14 cellular contexts compared by ENCODE assay signal in the genomic region with DNA sequence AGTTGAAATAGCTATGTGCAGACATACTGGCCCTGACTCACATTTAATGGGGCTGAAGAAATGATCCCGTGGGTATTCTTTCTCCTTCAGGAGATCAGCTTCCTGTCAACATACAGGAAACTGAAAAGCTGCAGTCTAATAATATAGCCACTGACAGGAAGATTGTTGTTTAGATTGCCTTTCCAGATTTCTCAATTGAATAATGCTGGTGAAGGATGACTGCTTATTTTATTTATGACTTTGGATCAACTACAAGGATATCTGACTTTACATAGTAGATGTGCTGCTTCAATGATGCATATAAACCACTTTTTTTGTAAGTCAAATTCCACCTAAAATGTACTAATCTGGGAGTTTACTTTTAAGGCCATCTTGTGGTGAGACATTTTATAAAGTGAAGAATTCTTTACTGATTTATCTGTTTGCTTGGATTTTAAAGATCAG.
DNase-seq lines count a peak whose midpoint lies in the region; ATAC-seq, FAIRE-seq and TF ChIP-seq lines count a peak whose summit lies in the region.
"Had no signal": no experiment of that assay in that cellular context is flagged by ENCODE, and none has a peak within 500 bp of the region (broad histone marks: within the 10 kb centered on the region; RNA-seq: fewer than 3 reads in every experiment).

No MANE protein-coding gene starts in this region.

- no peaks in the 10 kb centered on the region for H3K79me2 ChIP-seq in neural cell (replicated peaks; ENCODE audit: insufficient read depth, low read length)

- peaks cover 29 to 61% (median 53%) of the 10 kb centered on the region in 10 experiments for H3K4me1 ChIP-seq in BLaER1 treated with 17β-estradiol and CSF1 and Interleukin-3, amounts not matched to agents 10 nM and 100 nM
- H3K4me1 ChIP-seq in pancreas = no peaks in the 10 kb centered on the region

- H3K9me2 ChIP-seq in neural cell (ENCODE audit: insufficient read depth, low read length) = no peaks in the 10 kb centered on the region

- H3K36me3 ChIP-seq in BLaER1 treated with 17β-estradiol and CSF1 and Interleukin-3, amounts not matched to agents 10 nM and 100 nM = no peaks in the 10 kb centered on the region
- no peaks in the 10 kb centered on the region for H3K36me3 ChIP-seq in neural cell (ENCODE audit: insufficient read depth, low read length)
- no peaks in the 10 kb centered on the region for H3K36me3 ChIP-seq in pancreas
- H3K36me3 ChIP-seq: SJCRH30 had no signal

- H3K9me3 ChIP-seq in BLaER1 treated with 17β-estradiol and CSF1 and Interleukin-3, amounts not matched to agents 10 nM and 100 nM (replicated peaks in 1 of 11) = peaks cover 0 to 6% (median 4%) of the 10 kb centered on the region in 11 experiments; a peak in 5 of 22 replicates
- H3K9me3 ChIP-seq in neural cell (ENCODE audit: low read length) = no peaks in the 10 kb centered on the region
- H3K9me3 ChIP-seq in pancreas = no peaks in the 10 kb centered on the region
- H3K9me3 ChIP-seq: SJCRH30 had no signal

- H3K27ac ChIP-seq in BLaER1 treated with 17β-estradiol and CSF1 and Interleukin-3, amounts not matched to agents 10 nM and 100 nM = peak overlapping the region in 9 of 11 experiments; percentile 21 to 63 (median 52); a peak in 15 of 22 replicates
- H3K27ac ChIP-seq in neural cell (ENCODE audit: low read length) (no peak overlapping the region), pancreas (no peak overlapping the region)
- H3K27ac ChIP-seq: SJCRH30 had no signal

- intact Hi-C loops in pancreas (cut with DNase I) = no loop called here

- H3K27me3 ChIP-seq in BLaER1 treated with 17β-estradiol and CSF1 and Interleukin-3, amounts not matched to agents 10 nM and 100 nM = no peaks in the 10 kb centered on the region
- H3K27me3 ChIP-seq in neural cell (ENCODE audit: insufficient read depth, low read depth, low read length) = no peaks in the 10 kb centered on the region
- H3K27me3 ChIP-seq in pancreas = no peaks in the 10 kb centered on the region
- H3K27me3 ChIP-seq: SJCRH30 had no signal

- ATAC-seq in pancreas = no peak
- ATAC-seq: natural killer cell treated with Interleukin-12 subunit alpha and Interleukin-12 subunit beta and Interleukin-15 and Interleukin-18, amount 100 ng/mL, for 72 hours; stimulated activated naive CD8-positive, alpha-beta T cell treated with anti-CD3 and anti-CD28 coated beads, Interleukin-15, Interleukin-2, amounts not matched to agents 100 U/mL and 50 U/mL, for 24 hours had no signal

- no peak overlapping the region for H3K4me3 ChIP-seq in BLaER1 treated with 17β-estradiol and CSF1 and Interleukin-3, amounts not matched to agents 10 nM and 100 nM
- no peak overlapping the region for H3K4me3 ChIP-seq in NB4 (ENCODE audit: low read depth, low read length)
- no peak overlapping the region for H3K4me3 ChIP-seq in choroid plexus epithelial cell (ENCODE audit: low read depth, low read length)
- H3K4me3 ChIP-seq in neural cell (ENCODE audit: low read length) = no peak overlapping the region
- H3K4me3 ChIP-seq in pancreas = no peak overlapping the region
- H3K4me3 ChIP-seq: SJCRH30 had no signal

- H2AFZ ChIP-seq in neural cell (ENCODE audit: low read depth, low read length) = no peak overlapping the region

- no peak for TF ChIP-seq CTCF in NB4 (IDR thresholded peaks at IDR 0.05; ENCODE audit: low read depth, low read length)
- peak; percentile 27 for TF ChIP-seq CTCF in choroid plexus epithelial cell (conservative IDR thresholded peaks at IDR 0.05; ENCODE audit: low read depth, low read length)
- no peak for TF ChIP-seq CTCF in neural cell (IDR thresholded peaks at IDR 0.05; ENCODE audit: poor library complexity, severe bottlenecking)
- TF ChIP-seq CTCF in pancreas (IDR thresholded peaks at IDR 0.05) = no peak

- no peak for TF ChIP-seq POLR2A in NB4 (IDR thresholded peaks at IDR 0.05; ENCODE audit: extremely low read depth, insufficient read length)

- H3K9ac ChIP-seq in BLaER1 treated with 17β-estradiol and CSF1 and Interleukin-3, amounts not matched to agents 10 nM and 100 nM = peak overlapping the region in 4 of 11 experiments; percentile 9 to 46 (median 24); a peak in 5 of 22 replicates
- no peak overlapping the region for H3K9ac ChIP-seq in neural cell (ENCODE audit: low read length)

- no peaks in the 10 kb centered on the region for H3F3A ChIP-seq in neural cell (ENCODE audit: insufficient read depth, low read length, poor library complexity, severe bottlenecking)

- 66 to 67% methylated on average over 1 of the region's 1 CpG for WGBS in pancreas, 2 donors

- DNase-seq in NB4 (ENCODE audit: low read depth) = peak; percentile 44
- DNase-seq in choroid plexus epithelial cell (ENCODE audit: low read depth) = peak; percentile 86
- DNase-seq in COLO668 (lab: John Stamatoyannopoulos, UW; ENCODE audit: unreplicated experiment) = no peak
- no peak for DNase-seq in GM19240 (ENCODE audit: insufficient read length, low spot score)
- DNase-seq in pancreas = no peak
- DNase-seq in NCI-H1930 (lab: John Stamatoyannopoulos, UW) = no peak
- DNase-seq: activated CD4-positive, alpha-beta memory T cell treated with anti-CD3 and anti-CD28 coated beads for 36 hours; effector CD8-positive, alpha-beta T cell; NCI-H2171 treated with DMSO at 0.1 percent for 48 hours; SJCRH30; stimulated activated naive CD8-positive, alpha-beta T cell treated with anti-CD3 and anti-CD28 coated beads, Interleukin-15, Interleukin-2, amounts not matched to agents 100 U/mL and 50 U/mL, for 24 hours had no signal

- FAIRE-seq in pancreas (lab: Jason Lieb, UNC) = no peak

- no peaks in the 10 kb centered on the region for H4K20me1 ChIP-seq in BLaER1 treated with 17β-estradiol and CSF1 and Interleukin-3, amounts not matched to agents 10 nM and 100 nM
- no peaks in the 10 kb centered on the region for H4K20me1 ChIP-seq in neural cell (ENCODE audit: insufficient read depth)

- peak; percentile 94 for TF ChIP-seq EP300 in neural cell (conservative IDR thresholded peaks at IDR 0.05; ENCODE audit: poor library complexity, severe bottlenecking)

- TF ChIP-seq RAD21 in neural cell (conservative IDR thresholded peaks at IDR 0.05) = no peak

- H3K4me2 ChIP-seq in BLaER1 treated with 17β-estradiol and CSF1 and Interleukin-3, amounts not matched to agents 10 nM and 100 nM = peak overlapping the region; percentile 2 to 73 (median 60); a peak in 21 of 22 replicates
- H3K4me2 ChIP-seq in neural cell (ENCODE audit: low read length) = no peak overlapping the region

TF ChIP-seq in neural cell, 6 proteins besides CTCF, POLR2A, EP300 and RAD21:
- TF ChIP-seq MXI1 (conservative IDR thresholded peaks at IDR 0.05; ENCODE audit: poor library complexity, severe bottlenecking) (no peak), SMC3 (conservative IDR thresholded peaks at IDR 0.05; ENCODE audit: poor library complexity) (no peak), EZH2 (IDR thresholded peaks at IDR 0.05; ENCODE audit: borderline replicate concordance, insufficient read depth, low read length, poor library complexity, severe bottlenecking) (no peak), POLR2AphosphoS5 (IDR thresholded peaks at IDR 0.05) (peak; percentile 99), REST (IDR thresholded peaks at IDR 0.05; ENCODE audit: borderline replicate concordance) (peak; percentile 72), TAF1 (IDR thresholded peaks at IDR 0.05; ENCODE audit: low read depth) (no peak)
TF ChIP-seq in neural cell: peak in this region for 2.

Comparison
In these comparisons a context has a peak if more than half of its experiments do, and no peak if none do; other contexts are left out.
1. H3K27ac ChIP-seq: peak in BLaER1 treated with 17β-estradiol and CSF1 and Interleukin-3, amounts not matched to agents 10 nM and 100 nM (9 of 11); none in neural cell (single experiment) and pancreas (0 of 4).
2. DNase-seq: peak in NB4 (single experiment) and choroid plexus epithelial cell (single experiment); none in COLO668 (single experiment), GM19240 (single experiment), pancreas (0 of 6) and NCI-H1930 (0 of 2).